ENCODE assay signal across 8 cellular contexts in genomic region chr18:77000527-77000926, GRCh38.
A peak's percentile ranks its signal among the peaks of the same experiment; 100 is the strongest.
DNase-seq lines count a peak whose midpoint lies in the region; ATAC-seq, FAIRE-seq and TF ChIP-seq lines count a peak whose summit lies in the region.

No MANE protein-coding gene starts in this region.

- TF ChIP-seq POLR2A in esophagus muscularis mucosa (IDR thresholded peaks at IDR 0.05; ENCODE audit: low read depth) = no peak

- no peak for FAIRE-seq in urothelium cell line (lab: Jason Lieb, UNC)

- no peaks in the 10 kb centered on the region for H3K27me3 ChIP-seq in esophagus muscularis mucosa

- no peak overlapping the region for H3K27ac ChIP-seq in esophagus muscularis mucosa (replicated peaks in 1 of 4)

- no peaks in the 10 kb centered on the region for H3K9me3 ChIP-seq in esophagus muscularis mucosa

- peak; percentile 96 for TF ChIP-seq CTCF in GM12864 (IDR thresholded peaks at IDR 0.05; ENCODE audit: low read depth, low read length, missing control alignments)
- peak; percentile 94 to 97 (median 95) for TF ChIP-seq CTCF in esophagus muscularis mucosa (IDR thresholded peaks at IDR 0.05)
- TF ChIP-seq CTCF in neural crest cell (conservative IDR thresholded peaks at IDR 0.05) = peak; percentile 99

- no peak for ATAC-seq in GM18909 (IDR thresholded peaks at IDR 0.05; ENCODE audit: poor library complexity, unreplicated experiment)

- no peak for TF ChIP-seq EP300 in esophagus muscularis mucosa (IDR thresholded peaks at IDR 0.05)

- no peaks in the 10 kb centered on the region for H3K9me3 Mint-ChIP-seq in neural crest cell

- no peak overlapping the region for H3K4me3 Mint-ChIP-seq in neural crest cell

- H3K4me1 ChIP-seq in esophagus muscularis mucosa = peaks cover 0 to 8% (median 6%) of the 10 kb centered on the region in 4 donors

- H3K36me3 Mint-ChIP-seq in neural crest cell (ENCODE audit: low read depth) = no peaks in the 10 kb centered on the region

- in situ Hi-C loops in ACHN (cut with HindIII; ENCODE audit: low pct_ligation_motif_present, low pct_unique_long_range_greater_than_20kb, low sequenced_read_pairs) = no loop called here

- DNase-seq in ACHN (peak; percentile 19), GM12864 (ENCODE audit: low read depth) (no peak), NCI-H1417 treated with DMSO at 0.1 percent for 48 hours (lab: John Stamatoyannopoulos, UW) (peak; percentile 6), esophagus muscularis mucosa (ENCODE audit: extremely low spot score) (no peak), neural crest cell (ENCODE audit: low read depth, low spot score) (peak; percentile 61), urothelium cell line (ENCODE audit: low spot score) (peak; percentile 67)
- peak; percentile 9 to 12 for DNase-seq in activated CD8-positive, alpha-beta memory T cell treated with anti-CD3 and anti-CD28 coated beads for 4 hours (ENCODE audit: low read depth in 2 of 2)

- H3K27ac Mint-ChIP-seq in neural crest cell (ENCODE audit: unreplicated experiment) = no peak overlapping the region

- WGBS in esophagus muscularis mucosa = 16% methylated on average over 11 of the region's 11 CpGs

- H3K4me3 ChIP-seq in GM12864 (ENCODE audit: low read depth, low read length) (no peak overlapping the region), esophagus muscularis mucosa (peak overlapping the region in 3 of 4 donors; percentile 9 to 38 (median 29))

- H3K36me3 ChIP-seq in esophagus muscularis mucosa = no peaks in the 10 kb centered on the region

- peaks cover 25% of the 10 kb centered on the region for H3K4me1 Mint-ChIP-seq in neural crest cell

- intact Hi-C loops in esophagus muscularis mucosa (cut with DNase I) = loop anchor here (2.0 to 10.0 kb wide), 3 partner anchors 54 to 647 kb away; no protein-coding TSS in a partner anchor

- no peaks in the 10 kb centered on the region for H3K27me3 Mint-ChIP-seq in neural crest cell (ENCODE audit: low read depth)

Comparison
In these comparisons a context has a peak if more than half of its experiments do, and no peak if none do; other contexts are left out.
1. DNase-seq: peak in ACHN (single experiment), NCI-H1417 treated with DMSO at 0.1 percent for 48 hours (single experiment), activated CD8-positive, alpha-beta memory T cell treated with anti-CD3 and anti-CD28 coated beads for 4 hours (2 of 2), neural crest cell (single experiment) and urothelium cell line (single experiment); none in GM12864 (single experiment) and esophagus muscularis mucosa (single experiment).
2. Peak in every context shown above with its lines, with median percentiles within 50 percentile points of each other: CTCF ChIP-seq.